In genomic region chr2:179946810-179947485, GRCh38 we compare ENCODE assay signal across 1 cellular context.
TF ChIP-seq lines count a peak whose summit lies in the region.

No MANE protein-coding gene starts in this region.

TF ChIP-seq in SK-N-SH treated with all-trans-retinoic acid at 6 μM for 48 hours, 23 proteins besides CTCF, POLR2A, EP300 and RAD21 (continued from another document):
- TF ChIP-seq POU6F1 (CRISPR knock-in tag; IDR thresholded peaks at IDR 0.05; ENCODE audit: borderline replicate concordance, low read depth) (no peak), GLIS3 (CRISPR knock-in tag; IDR thresholded peaks at IDR 0.05) (no peak), ARNTL (CRISPR knock-in tag; IDR thresholded peaks at IDR 0.05; ENCODE audit: borderline replicate concordance, low read depth) (no peak)
- TF ChIP-seq, protein P1, sequence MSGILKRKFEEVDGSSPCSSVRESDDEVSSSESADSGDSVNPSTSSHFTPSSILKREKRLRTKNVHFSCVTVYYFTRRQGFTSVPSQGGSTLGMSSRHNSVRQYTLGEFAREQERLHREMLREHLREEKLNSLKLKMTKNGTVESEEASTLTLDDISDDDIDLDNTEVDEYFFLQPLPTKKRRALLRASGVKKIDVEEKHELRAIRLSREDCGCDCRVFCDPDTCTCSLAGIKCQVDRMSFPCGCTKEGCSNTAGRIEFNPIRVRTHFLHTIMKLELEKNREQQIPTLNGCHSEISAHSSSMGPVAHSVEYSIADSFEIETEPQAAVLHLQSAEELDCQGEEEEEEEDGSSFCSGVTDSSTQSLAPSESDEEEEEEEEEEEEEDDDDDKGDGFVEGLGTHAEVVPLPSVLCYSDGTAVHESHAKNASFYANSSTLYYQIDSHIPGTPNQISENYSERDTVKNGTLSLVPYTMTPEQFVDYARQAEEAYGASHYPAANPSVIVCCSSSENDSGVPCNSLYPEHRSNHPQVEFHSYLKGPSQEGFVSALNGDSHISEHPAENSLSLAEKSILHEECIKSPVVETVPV (CRISPR knock-in tag; IDR thresholded peaks at IDR 0.05) = no peak
